ENCODE assay signal across 9 cellular contexts in genomic region chr2:134391751-134392160, GRCh38.
DNase-seq lines count a peak whose midpoint lies in the region; ATAC-seq and TF ChIP-seq lines count a peak whose summit lies in the region.
"Had no signal": no experiment of that assay in that cellular context is flagged by ENCODE, and none has a peak within 500 bp of the region (broad histone marks: within the 10 kb centered on the region; RNA-seq: fewer than 3 reads in every experiment).

No MANE protein-coding gene starts in this region.

- in situ Hi-C loops in GM13976 (cut with MboI; ENCODE audit: low sequenced_read_pairs, unreplicated experiment): no loop called here

- ATAC-seq in GM21526 (IDR thresholded peaks at IDR 0.05; ENCODE audit: low FRiP score, unreplicated experiment) (peak; percentile 85), HG03469 (IDR thresholded peaks at IDR 0.05; ENCODE audit: unreplicated experiment) (peak; percentile 75)

- TF ChIP-seq CTCF in GM13976 (IDR thresholded peaks at IDR 0.05; ENCODE audit: borderline replicate concordance, control extremely low read depth, extremely low read depth, insufficient read depth, missing control alignments): no peak
- TF ChIP-seq CTCF in choroid plexus epithelial cell (conservative IDR thresholded peaks at IDR 0.05; ENCODE audit: low read depth, low read length): no peak

- peak; percentile 57 for DNase-seq in GM13976 (ENCODE audit: low spot score)
- DNase-seq in choroid plexus epithelial cell (ENCODE audit: low read depth): peak; percentile 58
- DNase-seq in T-helper 1 cell: no peak
- no peak for DNase-seq in NCI-H2107 (lab: John Stamatoyannopoulos, UW)
- no peak for DNase-seq in stimulated activated CD4-positive, alpha-beta T cell treated with anti-CD3 and anti-CD28 coated beads, Interleukin-4, amount 100 ng/mL, for 1 hour
- DNase-seq in stimulated activated naive CD4-positive, alpha-beta T cell treated with Interleukin-2 at 50 U/mL for 16 hours (lab: John Stamatoyannopoulos, UW): no peak
- DNase-seq: activated naive CD4-positive, alpha-beta T cell treated with Interleukin-2 at 50 U/mL for 16 hours had no signal

- H3K4me3 ChIP-seq in choroid plexus epithelial cell (ENCODE audit: low read depth, low read length): no peak overlapping the region

Comparison
In these comparisons a context has a peak if more than half of its experiments do, and no peak if none do; other contexts are left out.
1. DNase-seq: peak in GM13976 (single experiment) and choroid plexus epithelial cell (single experiment); none in T-helper 1 cell (0 of 5), NCI-H2107 (single experiment), stimulated activated CD4-positive, alpha-beta T cell treated with anti-CD3 and anti-CD28 coated beads, Interleukin-4, amount 100 ng/mL, for 1 hour (single experiment) and stimulated activated naive CD4-positive, alpha-beta T cell treated with Interleukin-2 at 50 U/mL for 16 hours (single experiment).